Comparison of ENCODE assay signal across 3 cellular contexts in genomic region chr11:114281388-114281956, GRCh38.
TF ChIP-seq lines count a peak whose summit lies in the region.

No MANE protein-coding gene starts in this region.

TF ChIP-seq in SK-N-SH, 30 proteins besides CTCF, POLR2A, EP300 and RAD21:
- TF ChIP-seq FOSL2 (IDR thresholded peaks at IDR 0.05; ENCODE audit: borderline replicate concordance, low read depth), result no peak
- TF ChIP-seq POLR2AphosphoS5 (IDR thresholded peaks at IDR 0.05; ENCODE audit: low read depth, low read length), result no peak
- TF ChIP-seq RFX5 (IDR thresholded peaks at IDR 0.05; ENCODE audit: low read length), result no peak
- no peak for TF ChIP-seq RXRA (IDR thresholded peaks at IDR 0.05; ENCODE audit: borderline replicate concordance, low read depth)
- no peak for TF ChIP-seq NFIC (IDR thresholded peaks at IDR 0.05; ENCODE audit: borderline replicate concordance)
- no peak for TF ChIP-seq MXI1 (IDR thresholded peaks at IDR 0.05; ENCODE audit: low read depth, low read length)
- no peak for TF ChIP-seq USF1 (IDR thresholded peaks at IDR 0.05; ENCODE audit: borderline replicate concordance, low read depth)
- no peak for TF ChIP-seq REST (IDR thresholded peaks at IDR 0.05; ENCODE audit: low read depth, low read length)

TF ChIP-seq in SK-N-SH treated with all-trans-retinoic acid at 6 μM for 48 hours, 23 proteins besides CTCF, POLR2A, EP300 and RAD21:
- TF ChIP-seq ESRRG (CRISPR knock-in tag; IDR thresholded peaks at IDR 0.05) (no peak), ZFP3 (CRISPR knock-in tag; IDR thresholded peaks at IDR 0.05) (no peak)

TF ChIP-seq in H1, 55 proteins besides CTCF, POLR2A, EP300 and RAD21:
- TF ChIP-seq CHD7 (IDR thresholded peaks at IDR 0.05; ENCODE audit: insufficient replicate concordance, low read length), result no peak
- no peak for TF ChIP-seq NRF1 (IDR thresholded peaks at IDR 0.05; ENCODE audit: low read depth, low read length)
- no peak for TF ChIP-seq BRCA1 (IDR thresholded peaks at IDR 0.05; ENCODE audit: low read depth, low read length)
- no peak for TF ChIP-seq GABPA (IDR thresholded peaks at IDR 0.05; ENCODE audit: borderline replicate concordance, insufficient read depth, low read length)
- no peak for TF ChIP-seq EGR1 (IDR thresholded peaks at IDR 0.05; ENCODE audit: borderline replicate concordance, low read depth, low read length)
- TF ChIP-seq CBX8 (IDR thresholded peaks at IDR 0.05; ENCODE audit: borderline replicate concordance, low read depth, low read length), result no peak
- TF ChIP-seq SRF (IDR thresholded peaks at IDR 0.05; ENCODE audit: low read depth, low read length), result no peak
- no peak for TF ChIP-seq SIX5 (IDR thresholded peaks at IDR 0.05; ENCODE audit: low read depth, low read length)
- TF ChIP-seq E2F6 (IDR thresholded peaks at IDR 0.05), result no peak
- no peak for TF ChIP-seq YY1 (IDR thresholded peaks at IDR 0.05; ENCODE audit: low read depth, low read length)
- no peak for TF ChIP-seq KDM1A (IDR thresholded peaks at IDR 0.05; ENCODE audit: borderline replicate concordance, low read length)
- TF ChIP-seq CREB1 (IDR thresholded peaks at IDR 0.05), result no peak
- TF ChIP-seq GTF2F1 (IDR thresholded peaks at IDR 0.05; ENCODE audit: borderline replicate concordance, low read depth, low read length), result no peak
